In the genomic region with DNA sequence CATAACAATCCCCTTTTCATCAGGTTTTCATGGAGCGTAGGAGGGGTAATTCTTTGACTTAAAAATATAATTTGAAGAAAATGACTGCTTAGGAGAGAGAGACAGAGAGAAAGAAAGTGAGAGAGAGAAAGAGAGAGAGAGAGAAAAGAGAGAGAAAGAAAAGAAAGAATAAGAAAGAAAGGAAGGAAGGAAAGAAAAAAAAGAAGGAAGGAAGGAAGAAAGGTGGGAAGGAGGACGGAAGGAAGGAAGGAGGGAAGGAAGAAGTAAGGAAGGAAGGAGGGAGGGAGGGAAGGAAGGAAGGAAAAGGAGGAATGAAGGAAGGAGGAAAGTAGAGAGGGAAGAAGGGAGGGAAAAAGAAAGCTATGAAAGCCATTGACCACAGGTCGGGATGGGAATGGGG, we compare ENCODE assay signal across 21 cellular contexts. TPM values are rescaled to one million over a fixed set of nuclear protein-coding genes. Genes with fewer than 3 reads are reported as not detected.
DNase-seq lines count a peak whose midpoint lies in the region; ATAC-seq, FAIRE-seq and TF ChIP-seq lines count a peak whose summit lies in the region.
"Had no signal": no experiment of that assay in that cellular context is flagged by ENCODE, and none has a peak within 500 bp of the region (broad histone marks: within the 10 kb centered on the region; RNA-seq: fewer than 3 reads in every experiment).

No MANE protein-coding gene starts in this region.

- BruUV-seq in HepG2 (replicated peaks; lab: Mats Ljungman, UMichigan) (no TSS peak), K562 (replicated peaks; lab: Mats Ljungman, UMichigan) (no TSS peak)

- no peaks in the 10 kb centered on the region for H3K36me3 ChIP-seq in HepG2 (replicated peaks in 1 of 2; ENCODE audit: control insufficient read depth in 1 of 2, insufficient read depth in 2 of 2, low read length in 2 of 2)
- H3K36me3 ChIP-seq in right lobe of liver, result no peaks in the 10 kb centered on the region
- no peaks in the 10 kb centered on the region for H3K36me3 ChIP-seq in K562 (ENCODE audit: control insufficient read depth, insufficient read depth, low read length)
- H3K36me3 ChIP-seq: BLaER1 had no signal

- TF ChIP-seq RAD21 in HepG2 (CRISPR knock-in tag; IDR thresholded peaks at IDR 0.05), result no peak
- no peak for TF ChIP-seq RAD21 in K562 (CRISPR knock-in tag; conservative IDR thresholded peaks at IDR 0.05 in 1 of 2, IDR thresholded peaks at IDR 0.05 in 1 of 2)

- no peak for DNase-seq in T-helper 2 cell treated with Interferon-gamma antibody and Interleukin-4, amounts not matched to agents 5 μg/mL and 100 μg/mL, for 36 hours (ENCODE audit: low spot score)
- DNase-seq in T-helper 2 cell (no peak), HepG2 (ENCODE audit: low spot score) (no peak), right lobe of liver (no peak), K562 (ENCODE audit: extremely low read depth in 1 of 4, low spot score in 3 of 4) (no peak), NCI-H2107 (lab: John Stamatoyannopoulos, UW) (no peak), NCI-H2081 (lab: John Stamatoyannopoulos, UW) (no peak)
- DNase-seq: AML-193; CD4-positive, alpha-beta memory T cell; DMS153; DMS79; GDM1; GM23248; HCEC 1CT had no signal

- WGBS in HepG2 (ENCODE audit: low lambda C conversion rate), result 73% methylated on average over 3 of the region's 3 CpGs
- WGBS in right lobe of liver (ENCODE audit: insufficient coverage, low coverage, low lambda C conversion rate, missing lambda C conversion rate), result 55% methylated on average over 3 of the region's 3 CpGs
- 61% methylated on average over 3 of the region's 3 CpGs for WGBS in K562 (ENCODE audit: insufficient coverage, low coverage, missing lambda C conversion rate)

- FAIRE-seq in HepG2 (lab: Jason Lieb, UNC), result no peak
- FAIRE-seq in K562 (lab: Jason Lieb, UNC), result no peak
- FAIRE-seq: A549, GM12892, GM18507, H54 had no signal

- ATAC-seq in HepG2 (no peak), right lobe of liver (no peak), K562 (no peak), HG03571 (IDR thresholded peaks at IDR 0.05; ENCODE audit: unreplicated experiment) (no peak)
- ATAC-seq: A549 had no signal

- H3K79me2 ChIP-seq in HepG2 (ENCODE audit: insufficient read depth, low read length) (no peaks in the 10 kb centered on the region), K562 (ENCODE audit: control insufficient read depth, insufficient read depth, low read length) (no peaks in the 10 kb centered on the region)

- no peak for TF ChIP-seq POLR2A in HepG2 (IDR thresholded peaks at IDR 0.05; ENCODE audit: insufficient read depth in 1 of 2, low read depth in 2 of 2, low read length in 2 of 2)
- no peak for TF ChIP-seq POLR2A in right lobe of liver (IDR thresholded peaks at IDR 0.05)
- no peak for TF ChIP-seq POLR2A in K562 (conservative IDR thresholded peaks at IDR 0.05)

- H2AFZ ChIP-seq in HepG2 (ENCODE audit: low read length) (no peak overlapping the region), K562 (ENCODE audit: low read depth, low read length) (no peak overlapping the region)
- H2AFZ ChIP-seq: GM23248 had no signal

- no peak overlapping the region for H3K4me2 ChIP-seq in HepG2 (ENCODE audit: low read depth, low read length)
- no peak overlapping the region for H3K4me2 ChIP-seq in K562 (ENCODE audit: insufficient read depth, low read length)
- H3K4me2 ChIP-seq: A549, BLaER1 had no signal

- in situ Hi-C loops in HepG2 (cut with HindIII; ENCODE audit: extremely low pct_ligation_motif_present, low pct_unique_long_range_greater_than_20kb) (no loop called here), K562 (cut with MboI) (no loop called here)

- H3K27me3 ChIP-seq in HepG2 (ENCODE audit: control insufficient read depth in 1 of 2, insufficient read depth in 2 of 2, low read length in 2 of 2), result no peaks in the 10 kb centered on the region; a peak in 1 of 5 replicates
- no peaks in the 10 kb centered on the region for H3K27me3 ChIP-seq in right lobe of liver
- no peaks in the 10 kb centered on the region for H3K27me3 ChIP-seq in K562 (ENCODE audit: control insufficient read depth in 2 of 2, insufficient read depth in 2 of 2, low read length in 2 of 2)

- no peaks in the 10 kb centered on the region for H3K9me1 ChIP-seq in K562 (ENCODE audit: control insufficient read depth, insufficient read depth, low read length)

- no peaks in the 10 kb centered on the region for H4K20me1 ChIP-seq in HepG2 (ENCODE audit: insufficient read depth, low read length)
- H4K20me1 ChIP-seq in K562 (replicated peaks; ENCODE audit: control insufficient read depth, insufficient read depth, low read length), result no peaks in the 10 kb centered on the region
- H4K20me1 ChIP-seq: BLaER1 had no signal

- intact Hi-C loops in HepG2 (cut with micrococcal nuclease; ENCODE audit: unreplicated experiment) (no loop called here), right lobe of liver (cut with DNase I) (no loop called here), K562 (cut with micrococcal nuclease) (no loop called here)

- peaks cover 9% of the 10 kb centered on the region for H3K27me3 Mint-ChIP-seq in T-helper 2 cell treated with Interferon-gamma antibody and Interleukin-4, amounts not matched to agents 5 μg/mL and 100 μg/mL, for 36 hours (ENCODE audit: low read depth)
- H3K27me3 Mint-ChIP-seq: CD4-positive, alpha-beta memory T cell had no signal

- no peak overlapping the region for H3K4me3 Mint-ChIP-seq in T-helper 2 cell treated with Interferon-gamma antibody and Interleukin-4, amounts not matched to agents 5 μg/mL and 100 μg/mL, for 36 hours
- H3K4me3 Mint-ChIP-seq: CD14-positive monocyte had no signal

- TF ChIP-seq EP300 in HepG2 (IDR thresholded peaks at IDR 0.05; ENCODE audit: low read depth in 2 of 2, low read length in 2 of 2) (no peak), HepG2 (CRISPR knock-in tag; IDR thresholded peaks at IDR 0.05; ENCODE audit: borderline replicate concordance) (no peak), K562 (IDR thresholded peaks at IDR 0.05; ENCODE audit: low read length) (no peak)

- no peak overlapping the region for H3K27ac ChIP-seq in HepG2 (ENCODE audit: extremely low read length, insufficient read depth, low read length)
- no peak overlapping the region for H3K27ac ChIP-seq in right lobe of liver
- H3K27ac ChIP-seq in K562 (ENCODE audit: extremely low read depth, low read depth, low read length), result no peak overlapping the region
- H3K27ac ChIP-seq: A549, BLaER1, GM23248 had no signal

- TF ChIP-seq CTCF in HepG2 (CRISPR knock-in tag; IDR thresholded peaks at IDR 0.05), result no peak
- TF ChIP-seq CTCF in right lobe of liver (IDR thresholded peaks at IDR 0.05), result no peak
- TF ChIP-seq CTCF in K562 (IDR thresholded peaks at IDR 0.05 in 2 of 3, conservative IDR thresholded peaks at IDR 0.05 in 1 of 3; ENCODE audit: insufficient read depth in 2 of 3, low read depth in 1 of 3, low read length in 3 of 3), result no peak

- H3K9ac ChIP-seq in HepG2 (ENCODE audit: insufficient read depth, low read depth, low read length) (no peak overlapping the region), K562 (ENCODE audit: insufficient read depth in 1 of 2, low read depth in 2 of 2, low read length in 2 of 2) (no peak overlapping the region)
- H3K9ac ChIP-seq: BLaER1, GM23248 had no signal

- peak overlapping the region; percentile 7 for H3K27ac Mint-ChIP-seq in T-helper 2 cell treated with Interferon-gamma antibody and Interleukin-4, amounts not matched to agents 5 μg/mL and 100 μg/mL, for 36 hours

- peaks cover 37% of the 10 kb centered on the region for H3K4me1 Mint-ChIP-seq in T-helper 2 cell treated with Interferon-gamma antibody and Interleukin-4, amounts not matched to agents 5 μg/mL and 100 μg/mL, for 36 hours (ENCODE audit: low read depth)

- H3K9me3 ChIP-seq in HepG2 (ENCODE audit: low read length) (no peaks in the 10 kb centered on the region), right lobe of liver (no peaks in the 10 kb centered on the region), K562 (replicated peaks; ENCODE audit: control insufficient read depth, insufficient read depth, low read depth, low read length) (peaks cover 3% of the 10 kb centered on the region; the same call in 1 of the 2 replicates)
- H3K9me3 ChIP-seq: A549, BLaER1 had no signal

- H3K36me3 Mint-ChIP-seq in T-helper 2 cell treated with Interferon-gamma antibody and Interleukin-4, amounts not matched to agents 5 μg/mL and 100 μg/mL, for 36 hours (ENCODE audit: low read depth), result peaks cover 14% of the 10 kb centered on the region
- H3K36me3 Mint-ChIP-seq: CD14-positive monocyte; CD4-positive, alpha-beta memory T cell had no signal

- CTCF ChIA-PET in HepG2 (lab: Yijun Ruan, JAX; ENCODE audit: low intra/inter-chr PET ratio, low total read pairs), result no interaction called here
- CTCF ChIA-PET in K562 (lab: Yijun Ruan, JAX; ENCODE audit: low intra/inter-chr PET ratio), result no interaction called here

- POLR2A ChIA-PET in HepG2 (lab: Yijun Ruan, JAX), result no interaction called here
- POLR2A ChIA-PET in K562 (lab: Yijun Ruan, JAX), result interaction anchor here (2.4 kb wide), 1 partner anchor 11 kb away, joined by 6 read pairs; a partner anchor contains a TSS

- H3K4me1 ChIP-seq in HepG2 (ENCODE audit: insufficient read depth, low read length), result peaks cover 23% of the 10 kb centered on the region
- H3K4me1 ChIP-seq in right lobe of liver, result no peaks in the 10 kb centered on the region
- no peaks in the 10 kb centered on the region; a peak in 2 of 5 replicates for H3K4me1 ChIP-seq in K562 (replicated peaks in 1 of 2; ENCODE audit: control insufficient read depth in 2 of 2, insufficient read depth in 2 of 2, low read length in 2 of 2)

- peaks cover 8% of the 10 kb centered on the region for H3K9me3 Mint-ChIP-seq in T-helper 2 cell treated with Interferon-gamma antibody and Interleukin-4, amounts not matched to agents 5 μg/mL and 100 μg/mL, for 36 hours
- H3K9me3 Mint-ChIP-seq: CD4-positive, alpha-beta memory T cell had no signal

- H3K4me3 ChIP-seq in HepG2 (replicated peaks in 1 of 3; ENCODE audit: insufficient read depth in 1 of 3, low read depth in 2 of 3, low read length in 3 of 3) (no peak overlapping the region), right lobe of liver (no peak overlapping the region), K562 (no peak overlapping the region)
- H3K4me3 ChIP-seq: A549, BLaER1, GM23248 had no signal

RNA-seq across cellular contexts. Expression of a gene that starts 10.8 kb away (rescaled TPM):
- total RNA-seq in HepG2 (2016; rRNA removed; fragmentation: Illumina TruSeq; extraction: Trizol), result 7.8 and 18.1 TPM in 2 replicates
- total RNA-seq in HepG2 (2016; cell fraction: cytosol; rRNA removed; fragmentation: Illumina TruSeq; extraction: Trizol; ENCODE audit: low read depth), result 3.9 and 4.1 TPM in 2 replicates
- 9.1 and 17.5 TPM in 2 replicates for total RNA-seq in HepG2 (2016; cell fraction: insoluble cytoplasmic fraction; rRNA removed; fragmentation: Illumina TruSeq; extraction: Trizol)
- 7.7 and 8.1 TPM in 2 replicates for total RNA-seq in HepG2 (2016; cell fraction: membrane; rRNA removed; fragmentation: Illumina TruSeq; extraction: Trizol)
- 16.1 and 18.0 TPM in 2 replicates for total RNA-seq in HepG2 (2016; cell fraction: nucleus; rRNA removed; fragmentation: Illumina TruSeq; extraction: Trizol)
- polyA plus RNA-seq in HepG2 (2011; rRNA removed), result 27.8 and 35.9 TPM in 2 replicates
- 16.4 and 34.9 TPM in 2 replicates for polyA plus RNA-seq in HepG2 (2011; cell fraction: cytosol; rRNA removed)
- 4.6 and 11.0 TPM in 2 replicates for polyA plus RNA-seq in HepG2 (2011; cell fraction: nucleus; rRNA removed)
- 21.7 and 21.9 TPM in 2 replicates for polyA plus RNA-seq in HepG2 (2012)
- 3.8 and 4.1 TPM in 2 replicates for polyA plus RNA-seq in HepG2 (2016; cell fraction: cytosol; fragmentation: Illumina TruSeq; extraction: Trizol; ENCODE audit: low read depth)
- polyA plus RNA-seq in HepG2 (2016; cell fraction: insoluble cytoplasmic fraction; fragmentation: Illumina TruSeq; extraction: Trizol; ENCODE audit: low read depth), result 10.2 and 13.3 TPM in 2 replicates
- polyA plus RNA-seq in HepG2 (2016; cell fraction: membrane; fragmentation: Illumina TruSeq; extraction: Trizol; ENCODE audit: low read depth), result 6.0 and 6.5 TPM in 2 replicates
- 26.5 and 33.6 TPM in 2 replicates for polyA plus RNA-seq in HepG2 (2016; cell fraction: nucleus; fragmentation: Illumina TruSeq; extraction: Trizol; ENCODE audit: insufficient read depth, low read depth)
- 8.8 and 84.1 TPM in 2 replicates for polyA minus RNA-seq in HepG2 (2011; rRNA and poly(A)+ RNA removed; ENCODE audit: low replicate concordance)
- polyA minus RNA-seq in HepG2 (2011; cell fraction: cytosol; rRNA and poly(A)+ RNA removed), result 12.9 and 16.5 TPM in 2 replicates
- polyA minus RNA-seq in HepG2 (2011; cell fraction: nucleus; rRNA and poly(A)+ RNA removed), result 6.3 and 10.9 TPM in 2 replicates
- 10 to 100 TPM; 17.9 to 43.5 (median 29.0) TPM for total RNA-seq in right lobe of liver
- total RNA-seq in K562 (2011; cell fraction: chromatin; rRNA removed; ENCODE audit: low replicate concordance), result 73.6 and 117 TPM in 2 replicates
- 48.4 and 49.3 TPM in 2 replicates for total RNA-seq in K562 (2011; cell fraction: nucleolus; rRNA removed)
- total RNA-seq in K562 (2011; cell fraction: nucleoplasm; rRNA removed), result 95.9 and 98.1 TPM in 2 replicates
- 26.5 and 38.1 TPM in 2 replicates for total RNA-seq in K562 (2014; rRNA removed)
- 44.0 and 47.2 TPM in 2 replicates for total RNA-seq in K562 (2014; rRNA removed; fragmentation: Illumina TruSeq; extraction: Trizol)
- 37.6 and 38.8 TPM in 2 replicates for total RNA-seq in K562 (2015; rRNA removed; fragmentation: Illumina TruSeq; extraction: Trizol)
- total RNA-seq in K562 (2021), result 37.2 and 39.3 TPM in 2 replicates
- polyA plus RNA-seq in K562 (2011; rRNA removed), result 57.4 and 95.0 TPM in 2 replicates
- 31.6 and 94.3 TPM in 2 replicates for polyA plus RNA-seq in K562 (2011; cell fraction: cytosol; rRNA removed)
- polyA plus RNA-seq in K562 (2011; cell fraction: nucleus; rRNA removed), result 11.6 and 17.6 TPM in 2 replicates
- polyA plus RNA-seq in K562 (2012), result 29.1 and 38.0 TPM in 2 replicates
- 56.2 and 70.1 TPM in 2 replicates for polyA plus RNA-seq in K562 (2014; fragmentation: Illumina TruSeq; extraction: Trizol)
- polyA plus RNA-seq in K562 (2014; fragmentation: Nextera tagmentation; extraction: Ambion mirVana), result 10 to 100 TPM; 12.3 to 20.4 TPM
- 40.2 and 52.1 TPM in 2 replicates for polyA plus RNA-seq in K562 (2014; rRNA removed)
- polyA minus RNA-seq in K562 (2011; rRNA and poly(A)+ RNA removed), result 34.0 and 34.5 TPM in 2 replicates
- polyA minus RNA-seq in K562 (2011; cell fraction: cytosol; rRNA and poly(A)+ RNA removed), result 12.3 and 15.7 TPM in 2 replicates
- polyA minus RNA-seq in K562 (2011; cell fraction: nucleus; rRNA and poly(A)+ RNA removed), result 7.4 and 13.0 TPM in 2 replicates

RNA-seq across cellular contexts. Expression of a gene that starts 58.3 kb away (rescaled TPM):
- 29.1 and 38.2 TPM in 2 replicates for total RNA-seq in HepG2 (2016; rRNA removed; fragmentation: Illumina TruSeq; extraction: Trizol)
- total RNA-seq in HepG2 (2016; cell fraction: cytosol; rRNA removed; fragmentation: Illumina TruSeq; extraction: Trizol; ENCODE audit: low read depth), result 3.6 and 4.3 TPM in 2 replicates
- total RNA-seq in HepG2 (2016; cell fraction: insoluble cytoplasmic fraction; rRNA removed; fragmentation: Illumina TruSeq; extraction: Trizol), result 29.7 and 37.5 TPM in 2 replicates
- total RNA-seq in HepG2 (2016; cell fraction: membrane; rRNA removed; fragmentation: Illumina TruSeq; extraction: Trizol), result 12.9 and 13.7 TPM in 2 replicates
- 20.6 and 25.7 TPM in 2 replicates for total RNA-seq in HepG2 (2016; cell fraction: nucleus; rRNA removed; fragmentation: Illumina TruSeq; extraction: Trizol)
- 6.9 and 8.5 TPM in 2 replicates for polyA plus RNA-seq in HepG2 (2011; rRNA removed)
- 5.0 and 5.6 TPM in 2 replicates for polyA plus RNA-seq in HepG2 (2011; cell fraction: cytosol; rRNA removed)
- polyA plus RNA-seq in HepG2 (2011; cell fraction: nucleus; rRNA removed), result 5.5 and 6.6 TPM in 2 replicates
- 7.4 and 8.5 TPM in 2 replicates for polyA plus RNA-seq in HepG2 (2012)
- polyA plus RNA-seq in HepG2 (2016; cell fraction: cytosol; fragmentation: Illumina TruSeq; extraction: Trizol; ENCODE audit: low read depth), result 1.5 and 2.2 TPM in 2 replicates
- polyA plus RNA-seq in HepG2 (2016; cell fraction: insoluble cytoplasmic fraction; fragmentation: Illumina TruSeq; extraction: Trizol; ENCODE audit: low read depth), result 25.0 and 28.7 TPM in 2 replicates
- 4.5 and 6.0 TPM in 2 replicates for polyA plus RNA-seq in HepG2 (2016; cell fraction: membrane; fragmentation: Illumina TruSeq; extraction: Trizol; ENCODE audit: low read depth)
- 18.0 and 25.6 TPM in 2 replicates for polyA plus RNA-seq in HepG2 (2016; cell fraction: nucleus; fragmentation: Illumina TruSeq; extraction: Trizol; ENCODE audit: insufficient read depth, low read depth)
- polyA minus RNA-seq in HepG2 (2011; rRNA and poly(A)+ RNA removed; ENCODE audit: low replicate concordance), result 9.9 and 23.9 TPM in 2 replicates
- polyA minus RNA-seq in HepG2 (2011; cell fraction: cytosol; rRNA and poly(A)+ RNA removed), result 12.4 and 15.0 TPM in 2 replicates
- polyA minus RNA-seq in HepG2 (2011; cell fraction: nucleus; rRNA and poly(A)+ RNA removed), result 36.1 and 39.4 TPM in 2 replicates
- total RNA-seq in right lobe of liver, result 10 to 100 TPM; 11.5 to 20.9 (median 15.3) TPM
- total RNA-seq in K562 (2011; cell fraction: chromatin; rRNA removed; ENCODE audit: low replicate concordance), result 44.8 and 124 TPM in 2 replicates
- total RNA-seq in K562 (2011; cell fraction: nucleolus; rRNA removed), result 21.3 and 25.9 TPM in 2 replicates
- 42.8 and 45.4 TPM in 2 replicates for total RNA-seq in K562 (2011; cell fraction: nucleoplasm; rRNA removed)
- 22.0 and 25.3 TPM in 2 replicates for total RNA-seq in K562 (2014; rRNA removed)
- total RNA-seq in K562 (2014; rRNA removed; fragmentation: Illumina TruSeq; extraction: Trizol), result 34.8 and 38.0 TPM in 2 replicates
- 26.3 and 29.9 TPM in 2 replicates for total RNA-seq in K562 (2015; rRNA removed; fragmentation: Illumina TruSeq; extraction: Trizol)
- total RNA-seq in K562 (2021), result 27.1 and 27.8 TPM in 2 replicates
- 17.0 and 27.4 TPM in 2 replicates for polyA plus RNA-seq in K562 (2011; rRNA removed)
- polyA plus RNA-seq in K562 (2011; cell fraction: cytosol; rRNA removed), result 7.5 and 8.0 TPM in 2 replicates
- 11.4 and 11.8 TPM in 2 replicates for polyA plus RNA-seq in K562 (2011; cell fraction: nucleus; rRNA removed)
- 12.4 and 13.4 TPM in 2 replicates for polyA plus RNA-seq in K562 (2012)
- polyA plus RNA-seq in K562 (2014; fragmentation: Illumina TruSeq; extraction: Trizol), result 19.6 and 20.5 TPM in 2 replicates
- 1 to 10 TPM; 4.1 to 5.8 TPM for polyA plus RNA-seq in K562 (2014; fragmentation: Nextera tagmentation; extraction: Ambion mirVana)
- 17.6 and 19.2 TPM in 2 replicates for polyA plus RNA-seq in K562 (2014; rRNA removed)
- 46.2 and 46.6 TPM in 2 replicates for polyA minus RNA-seq in K562 (2011; rRNA and poly(A)+ RNA removed)
- 10.0 and 15.1 TPM in 2 replicates for polyA minus RNA-seq in K562 (2011; cell fraction: cytosol; rRNA and poly(A)+ RNA removed)
- 19.7 and 24.2 TPM in 2 replicates for polyA minus RNA-seq in K562 (2011; cell fraction: nucleus; rRNA and poly(A)+ RNA removed)
